ENCODE assay signal across 10 cellular contexts in genomic region chr10:11743461-11744338, GRCh38. TPM values are rescaled to one million over a fixed set of nuclear protein-coding genes. Genes with fewer than 3 reads are reported as not detected.
DNase-seq lines count a peak whose midpoint lies in the region; ATAC-seq, FAIRE-seq and TF ChIP-seq lines count a peak whose summit lies in the region.
"Had no signal": no experiment of that assay in that cellular context is flagged by ENCODE, and none has a peak within 500 bp of the region (broad histone marks: within the 10 kb centered on the region; RNA-seq: fewer than 3 reads in every experiment).

No MANE protein-coding gene starts in this region.

- no peak for DNase-seq in activated T-cell treated with anti-CD3 and anti-CD28 coated beads, Interleukin-2, amount 50 U/mL, for 72 hours
- DNase-seq in activated T-cell treated with anti-CD3 and anti-CD28 coated beads for 4 hours: no peak
- no peak for DNase-seq in bronchial epithelial cell (ENCODE audit: low read depth)
- no peak for DNase-seq in lung (ENCODE audit: low spot score)
- DNase-seq: erythroblast, NCI-H524 treated with DMSO at 0.1 percent for 48 hours had no signal

- no peaks in the 10 kb centered on the region for H3K9me3 Mint-ChIP-seq in activated T-cell treated with anti-CD3 and anti-CD28 coated beads, Interleukin-2, amount 50 U/mL, for 72 hours

- H3K27me3 Mint-ChIP-seq in activated T-cell treated with anti-CD3 and anti-CD28 coated beads, Interleukin-2, amount 50 U/mL, for 72 hours (ENCODE audit: low read depth): peaks cover 30% of the 10 kb centered on the region

- ATAC-seq in activated T-cell treated with anti-CD3 and anti-CD28 coated beads, Interleukin-2, amount 50 U/mL, for 72 hours (replicated peaks in 1 of 2): no peak
- ATAC-seq in lung (ENCODE audit: insufficient read depth, low FRiP score) (no peak), GM18907 (IDR thresholded peaks at IDR 0.05; ENCODE audit: unreplicated experiment) (no peak), GM18858 (IDR thresholded peaks at IDR 0.05; ENCODE audit: unreplicated experiment) (no peak), HG03196 (IDR thresholded peaks at IDR 0.05; ENCODE audit: unreplicated experiment) (no peak)

- peaks cover 0 to 2% of the 10 kb centered on the region in 2 donors for H3K9me3 ChIP-seq in lung (ENCODE audit: control insufficient read depth in 2 of 2, insufficient read depth in 1 of 2, low read length in 1 of 2)
- no peaks in the 10 kb centered on the region for H3K9me3 ChIP-seq in subcutaneous abdominal adipose tissue (ENCODE audit: control insufficient read depth in 5 of 5, low read length in 5 of 5)

- peaks cover 6 to 13% of the 10 kb centered on the region in 2 donors for H3K4me1 ChIP-seq in lung (ENCODE audit: control insufficient read depth in 2 of 2, insufficient read depth in 2 of 2, low read length in 2 of 2)
- H3K4me1 ChIP-seq in subcutaneous abdominal adipose tissue (ENCODE audit: control insufficient read depth in 5 of 5, insufficient read depth in 5 of 5, low read length in 5 of 5): peaks cover 4 to 59% (median 45%) of the 10 kb centered on the region in 5 donors

- H3K27me3 ChIP-seq in bronchial epithelial cell (ENCODE audit: control insufficient read depth, insufficient read depth, low read length) (no peaks in the 10 kb centered on the region), lung (ENCODE audit: control insufficient read depth, insufficient read depth) (no peaks in the 10 kb centered on the region), subcutaneous abdominal adipose tissue (ENCODE audit: control insufficient read depth in 5 of 5, insufficient read depth in 4 of 5, low read length in 5 of 5) (no peaks in the 10 kb centered on the region)

- TF ChIP-seq CTCF in bronchial epithelial cell (IDR thresholded peaks at IDR 0.05; ENCODE audit: insufficient read depth, low read length, severe bottlenecking) (no peak), lung (IDR thresholded peaks at IDR 0.05; ENCODE audit: control extremely low read depth, extremely low read depth) (no peak)

- H3K27ac Mint-ChIP-seq in activated T-cell treated with anti-CD3 and anti-CD28 coated beads, Interleukin-2, amount 50 U/mL, for 72 hours: no peak overlapping the region

- H3K36me3 ChIP-seq in bronchial epithelial cell (ENCODE audit: control insufficient read depth, insufficient read depth, low read length) (no peaks in the 10 kb centered on the region), lung (ENCODE audit: control insufficient read depth in 2 of 2, insufficient read depth in 2 of 2, low read length in 2 of 2) (peaks cover 2 to 4% of the 10 kb centered on the region in 2 donors), subcutaneous abdominal adipose tissue (ENCODE audit: control insufficient read depth in 5 of 5, insufficient read depth in 5 of 5, low read length in 5 of 5) (peaks cover 0 to 5% (median 0%) of the 10 kb centered on the region in 5 donors)

- H3K4me3 ChIP-seq in bronchial epithelial cell (ENCODE audit: low read depth, low read length): peak overlapping the region; percentile 62
- H3K4me3 ChIP-seq in lung: no peak overlapping the region
- peak overlapping the region; percentile 52 to 70 (median 62) for H3K4me3 ChIP-seq in subcutaneous abdominal adipose tissue (ENCODE audit: low read depth in 1 of 5, low read length in 5 of 5)

- H3K9ac ChIP-seq in subcutaneous abdominal adipose tissue (ENCODE audit: low read length in 5 of 5): peak overlapping the region in 4 of 5 donors; percentile 68 to 88 (median 80)

- H3K4me1 Mint-ChIP-seq in activated T-cell treated with anti-CD3 and anti-CD28 coated beads, Interleukin-2, amount 50 U/mL, for 72 hours (ENCODE audit: low read depth): peaks cover 7% of the 10 kb centered on the region

- peak overlapping the region; percentile 65 to 70 for H3K4me3 Mint-ChIP-seq in activated T-cell treated with anti-CD3 and anti-CD28 coated beads, Interleukin-2, amount 50 U/mL, for 72 hours

- H3K27ac ChIP-seq in lung (ENCODE audit: low read depth in 1 of 2, low read length in 1 of 2): peak overlapping the region; percentile 94 to 97
- peak overlapping the region; percentile 82 for H3K27ac ChIP-seq in subcutaneous abdominal adipose tissue (ENCODE audit: low read depth, low read length)

- no peak for FAIRE-seq in bronchial epithelial cell (lab: Jason Lieb, UNC)

- peaks cover 0 to 8% of the 10 kb centered on the region in 2 donors for H3K36me3 Mint-ChIP-seq in activated T-cell treated with anti-CD3 and anti-CD28 coated beads, Interleukin-2, amount 50 U/mL, for 72 hours (ENCODE audit: insufficient read depth in 2 of 2)

- 80 to 82% methylated on average over 9 of the region's 9 CpGs for WGBS in lung, 2 donors

RNA-seq across cellular contexts. Expression of gene ECHDC3, which starts 1.5 kb away (rescaled TPM):
- 1 to 10 TPM; 4.2 to 4.3 TPM for total RNA-seq in activated T-cell treated with anti-CD3 and anti-CD28 coated beads, Interleukin-2, amount 50 U/mL, for 72 hours
- total RNA-seq in bronchial epithelial cell: 1.6 and 10.0 TPM in 2 replicates
- total RNA-seq in lung: 10 to 100 TPM; 24.9 to 37.9 TPM
- polyA plus RNA-seq in lung: 10 to 100 TPM; 14.2 to 48.3 TPM
